ENCODE assay signal across 26 cellular contexts in the genomic region with DNA sequence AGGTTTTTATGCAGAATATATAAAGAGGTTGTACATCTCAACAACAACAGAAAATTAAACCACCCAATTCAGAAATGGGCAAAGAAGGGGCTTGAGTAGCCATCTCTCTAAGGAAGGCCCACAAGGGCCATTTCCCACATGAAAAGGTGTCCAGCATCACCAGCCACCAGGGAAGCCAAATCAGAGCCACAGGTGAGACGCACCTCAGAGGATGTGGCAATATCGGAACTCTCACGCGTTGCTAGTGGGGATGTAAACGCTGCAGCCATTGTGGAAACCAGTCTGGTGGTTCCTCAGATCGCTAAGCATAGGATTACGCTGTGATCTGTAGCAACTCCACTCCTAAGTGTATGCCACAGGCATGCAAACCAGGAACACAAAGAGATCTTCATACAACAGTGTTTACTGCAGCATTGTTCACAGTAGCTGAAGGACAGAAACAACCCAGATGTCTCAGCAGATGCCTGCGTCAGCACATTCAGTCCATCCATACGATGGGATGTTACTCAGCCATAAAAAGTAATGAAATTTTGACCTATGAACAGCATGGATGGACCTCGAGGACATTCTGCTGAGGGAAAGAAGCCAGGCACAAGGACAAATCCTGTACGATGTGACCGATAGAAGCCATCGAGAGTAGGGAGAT.
DNase-seq lines count a peak whose midpoint lies in the region; ATAC-seq and TF ChIP-seq lines count a peak whose summit lies in the region.
"Had no signal": no experiment of that assay in that cellular context is flagged by ENCODE, and none has a peak within 500 bp of the region (broad histone marks: within the 10 kb centered on the region; RNA-seq: fewer than 3 reads in every experiment).

No MANE protein-coding gene starts in this region.

- peaks cover 34 to 84% (median 79%) of the 10 kb centered on the region in 3 donors for H3K36me3 ChIP-seq in tibial artery

- H3K4me1 Mint-ChIP-seq in activated CD4-positive, alpha-beta T cell treated with anti-CD3 and anti-CD28 coated beads, Interleukin-2, amount 10 ng/mL, durations not matched to agents 7 days and 5 days = peaks cover 7% of the 10 kb centered on the region

- H3K4me3 Mint-ChIP-seq in activated CD4-positive, alpha-beta T cell treated with anti-CD3 and anti-CD28 coated beads, Interleukin-2, amount 10 ng/mL, durations not matched to agents 7 days and 5 days = no peak overlapping the region
- H3K4me3 Mint-ChIP-seq: activated CD8-positive, alpha-beta memory T cell treated with anti-CD3 and anti-CD28 coated beads, Interleukin-2, amount 10 ng/mL, durations not matched to agents 7 days and 5 days; activated T-helper 1 cell treated with anti-CD3 and anti-CD28 coated beads, Interleukin-12 subunit alpha, Interleukin-12 subunit beta, Interleukin-2, Interleukin-4 antibody, amounts not matched to agents 30 ng/mL and 10 ng/mL and 1 ng/mL, durations not matched to agents 14 hours and 24 hours and 36 hours; HFFc6; nephron; T-helper 17 cell had no signal

- H3K27ac ChIP-seq in VCaP (peak overlapping the region; percentile 81), substantia nigra (ENCODE audit: low read depth, low read length, poor library complexity, severe bottlenecking) (peak overlapping the region; percentile 87), tibial artery (no peak overlapping the region)
- H3K27ac ChIP-seq: BLaER1, body of pancreas, KMS-11, left ventricle myocardium inferior, RWPE1, sigmoid colon had no signal

- no peaks in the 10 kb centered on the region for H3K27me3 Mint-ChIP-seq in activated CD4-positive, alpha-beta T cell treated with anti-CD3 and anti-CD28 coated beads, Interleukin-2, amount 10 ng/mL, durations not matched to agents 7 days and 5 days
- H3K27me3 Mint-ChIP-seq: activated CD8-positive, alpha-beta memory T cell treated with anti-CD3 and anti-CD28 coated beads, Interleukin-2, amount 10 ng/mL, durations not matched to agents 7 days and 5 days; T-helper 17 cell had no signal

- TF ChIP-seq CTCF in VCaP (conservative IDR thresholded peaks at IDR 0.05) = no peak
- no peak for TF ChIP-seq CTCF in tibial artery (IDR thresholded peaks at IDR 0.05)

- H3K27me3 ChIP-seq in tibial artery = no peaks in the 10 kb centered on the region
- H3K27me3 ChIP-seq: BLaER1, body of pancreas, sigmoid colon had no signal

- H3K9me3 Mint-ChIP-seq in activated CD4-positive, alpha-beta T cell treated with anti-CD3 and anti-CD28 coated beads, Interleukin-2, amount 10 ng/mL, durations not matched to agents 7 days and 5 days = no peaks in the 10 kb centered on the region
- H3K9me3 Mint-ChIP-seq: activated T-helper 1 cell treated with anti-CD3 and anti-CD28 coated beads, Interleukin-12 subunit alpha, Interleukin-12 subunit beta, Interleukin-2, Interleukin-4 antibody, amounts not matched to agents 30 ng/mL and 10 ng/mL and 1 ng/mL, durations not matched to agents 14 hours and 24 hours and 36 hours; HFFc6; nephron had no signal

- CTCF ChIA-PET in activated CD4-positive, alpha-beta T cell treated with anti-CD3 and anti-CD28 coated beads, Interleukin-2, amount 10 ng/mL, durations not matched to agents 7 days and 5 days (lab: Charles Lee) = no interaction called here

- intact Hi-C loops in tibial artery (cut with DNase I; ENCODE audit: low total_unique reads) = no loop called here

- no peak for DNase-seq in activated CD4-positive, alpha-beta T cell treated with anti-CD3 and anti-CD28 coated beads, Interleukin-2, amount 10 ng/mL, durations not matched to agents 7 days and 5 days
- DNase-seq in activated CD4-positive, alpha-beta T cell treated with anti-CD3 and anti-CD28 coated beads, Interleukin-2, amount 50 U/mL, for 48 hours = no peak
- peak; percentile 46 for DNase-seq in inferior parietal cortex (ENCODE audit: extremely low spot score)
- DNase-seq in substantia nigra (lab: John Stamatoyannopoulos, UW) = peak in 15 of 49 donors; percentile 13 to 75 (median 22)
- DNase-seq in cerebellum (ENCODE audit: low spot score) = no peak
- DNase-seq in tibial artery = no peak
- DNase-seq: activated CD8-positive, alpha-beta memory T cell treated with anti-CD3 and anti-CD28 coated beads, Interleukin-2, amount 10 ng/mL, durations not matched to agents 7 days and 5 days; body of pancreas; effector memory CD4-positive, alpha-beta T cell; foreskin fibroblast; GDM1; HFFc6; left ventricle myocardium inferior; NCI-H146; sigmoid colon; SK-N-SH; stimulated activated naive CD8-positive, alpha-beta T cell treated with anti-CD3 and anti-CD28 coated beads, Interleukin-15, Interleukin-2, amounts not matched to agents 100 U/mL and 50 U/mL, for 24 hours; T-helper 17 cell; trophoblast cell had no signal

- H3K9me3 ChIP-seq in tibial artery = no peaks in the 10 kb centered on the region
- H3K9me3 ChIP-seq: BLaER1, body of pancreas, left ventricle myocardium inferior, sigmoid colon, SK-N-SH had no signal

- H3K36me3 Mint-ChIP-seq in activated CD4-positive, alpha-beta T cell treated with anti-CD3 and anti-CD28 coated beads, Interleukin-2, amount 10 ng/mL, durations not matched to agents 7 days and 5 days (ENCODE audit: low read depth) = peaks cover 34% of the 10 kb centered on the region

- no peak overlapping the region for H3K4me3 ChIP-seq in tibial artery
- H3K4me3 ChIP-seq: BLaER1, body of pancreas, left ventricle myocardium inferior, sigmoid colon had no signal

- H3K4me1 ChIP-seq in tibial artery = no peaks in the 10 kb centered on the region
- H3K4me1 ChIP-seq: left ventricle myocardium inferior, sigmoid colon had no signal

- POLR2A ChIA-PET in activated CD4-positive, alpha-beta T cell treated with anti-CD3 and anti-CD28 coated beads, Interleukin-2, amount 10 ng/mL, durations not matched to agents 7 days and 5 days (lab: Charles Lee) = no interaction called here

- no peak for ATAC-seq in HG02840 (IDR thresholded peaks at IDR 0.05; ENCODE audit: low FRiP score, unreplicated experiment)
- ATAC-seq: activated CD8-positive, alpha-beta memory T cell treated with anti-CD3 and anti-CD28 coated beads, Interleukin-2, amount 10 ng/mL, durations not matched to agents 7 days and 5 days; body of pancreas; stimulated activated naive CD8-positive, alpha-beta T cell treated with anti-CD3 and anti-CD28 coated beads, Interleukin-15, Interleukin-2, amounts not matched to agents 100 U/mL and 50 U/mL, for 24 hours; T-helper 17 cell had no signal

- peak overlapping the region; percentile 21 for H3K27ac Mint-ChIP-seq in activated CD4-positive, alpha-beta T cell treated with anti-CD3 and anti-CD28 coated beads, Interleukin-2, amount 10 ng/mL, durations not matched to agents 7 days and 5 days
- H3K27ac Mint-ChIP-seq: activated CD8-positive, alpha-beta memory T cell treated with anti-CD3 and anti-CD28 coated beads, Interleukin-2, amount 10 ng/mL, durations not matched to agents 7 days and 5 days; activated T-helper 1 cell treated with anti-CD3 and anti-CD28 coated beads, Interleukin-12 subunit alpha, Interleukin-12 subunit beta, Interleukin-2, Interleukin-4 antibody, amounts not matched to agents 30 ng/mL and 10 ng/mL and 1 ng/mL, durations not matched to agents 14 hours and 24 hours and 36 hours; HFFc6; nephron; T-helper 17 cell had no signal

Comparison
In these comparisons a context has a peak if more than half of its experiments do, and no peak if none do; other contexts are left out.
1. H3K27ac ChIP-seq: peak in VCaP (single experiment) and substantia nigra (single experiment); none in tibial artery (0 of 2).